Comparison of ENCODE assay signal across 28 cellular contexts in genomic region chr14:71238835-71239234, GRCh38.
"Had no signal": no experiment of that assay in that cellular context is flagged by ENCODE, and none has a peak within 500 bp of the region (broad histone marks: within the 10 kb centered on the region; RNA-seq: fewer than 3 reads in every experiment).

No MANE protein-coding gene starts in this region.

- H3K4me1 Mint-ChIP-seq: WTC11 had no signal

- H3K9me3 Mint-ChIP-seq: activated T-helper 1 cell treated with anti-CD3 and anti-CD28 coated beads, Interleukin-12 subunit alpha, Interleukin-12 subunit beta, Interleukin-2, Interleukin-4 antibody, amounts not matched to agents 30 ng/mL and 10 ng/mL and 1 ng/mL, durations not matched to agents 14 hours and 24 hours and 36 hours; immature natural killer cell; memory B cell; naive thymus-derived CD8-positive, alpha-beta T cell; neural crest cell; stimulated activated naive B cell treated with anti-CD40 and anti-IgM and Interleukin-4, amounts not matched to agents 10 μg/mL and 1 μg/mL and 100 μg/mL, for 72 hours; T-helper 1 cell treated with Interleukin-12 subunit alpha and Interleukin-12 subunit beta and Interleukin-4 antibody, amounts not matched to agents 30 μg/mL and 1 μg/mL, for 36 hours; WTC11 had no signal

- H3K4me2 ChIP-seq: smooth muscle cell had no signal

- H3K4me3 Mint-ChIP-seq: activated T-helper 1 cell treated with anti-CD3 and anti-CD28 coated beads, Interleukin-12 subunit alpha, Interleukin-12 subunit beta, Interleukin-2, Interleukin-4 antibody, amounts not matched to agents 30 ng/mL and 10 ng/mL and 1 ng/mL, durations not matched to agents 14 hours and 24 hours and 36 hours; immature natural killer cell; memory B cell; naive thymus-derived CD8-positive, alpha-beta T cell; neural crest cell; stimulated activated naive B cell treated with anti-CD40 and anti-IgM and Interleukin-4, amounts not matched to agents 10 μg/mL and 1 μg/mL and 100 μg/mL, for 72 hours; T-helper 1 cell treated with Interleukin-12 subunit alpha and Interleukin-12 subunit beta and Interleukin-4 antibody, amounts not matched to agents 30 μg/mL and 1 μg/mL, for 36 hours; WTC11 had no signal

- H3K27ac Mint-ChIP-seq: activated T-helper 1 cell treated with anti-CD3 and anti-CD28 coated beads, Interleukin-12 subunit alpha, Interleukin-12 subunit beta, Interleukin-2, Interleukin-4 antibody, amounts not matched to agents 30 ng/mL and 10 ng/mL and 1 ng/mL, durations not matched to agents 14 hours and 24 hours and 36 hours; immature natural killer cell; memory B cell; stimulated activated naive B cell treated with anti-CD40 and anti-IgM and Interleukin-4, amounts not matched to agents 10 μg/mL and 1 μg/mL and 100 μg/mL, for 72 hours; T-helper 1 cell treated with Interleukin-12 subunit alpha and Interleukin-12 subunit beta and Interleukin-4 antibody, amounts not matched to agents 30 μg/mL and 1 μg/mL, for 36 hours; WTC11 had no signal

- H3K9me3 ChIP-seq: right atrium auricular region, thoracic aorta, uterus had no signal

- H3K36me3 Mint-ChIP-seq: immature natural killer cell; memory B cell; naive thymus-derived CD8-positive, alpha-beta T cell; stimulated activated naive B cell treated with anti-CD40 and anti-IgM and Interleukin-4, amounts not matched to agents 10 μg/mL and 1 μg/mL and 100 μg/mL, for 72 hours; WTC11 had no signal

- H3K27me3 ChIP-seq: right atrium auricular region, uterus had no signal

- H3K27me3 Mint-ChIP-seq: naive thymus-derived CD8-positive, alpha-beta T cell had no signal

- H3K36me3 ChIP-seq: right atrium auricular region, thoracic aorta, uterus had no signal

- ATAC-seq: naive thymus-derived CD8-positive, alpha-beta T cell; stimulated activated naive B cell treated with anti-CD40 and anti-IgM and Interleukin-4, amounts not matched to agents 10 μg/mL and 1 μg/mL and 100 μg/mL, for 72 hours; WTC11 had no signal

- H3K27ac ChIP-seq: right atrium auricular region, thoracic aorta, uterus had no signal

- DNase-seq: activated CD4-positive, alpha-beta T cell treated with anti-CD3 and anti-CD28 coated beads, Interleukin-2, amount 50 U/mL, for 4 hours; activated gamma-delta T cell; activated naive CD4-positive, alpha-beta T cell treated with anti-CD3 and anti-CD28 coated beads, Interleukin-2, amount 50 U/mL, for 16 hours; amniotic stem cell; central memory CD4-positive, alpha-beta T cell; effector CD4-positive, alpha-beta T cell; foreskin fibroblast; head of caudate nucleus; hypothalamus; immature natural killer cell; naive thymus-derived CD8-positive, alpha-beta T cell; occipital lobe; stimulated activated CD4-positive, alpha-beta T cell treated with anti-CD3 and anti-CD28 coated beads, Interleukin-1b, Interleukin-23, amount 100 ng/mL, for 48 hours; stimulated activated CD4-positive, alpha-beta T cell treated with anti-CD3 and anti-CD28 coated beads, Interleukin-4, amount 100 ng/mL, for 4 hours; stimulated activated CD8-positive, alpha-beta memory T cell treated with anti-CD3 and anti-CD28 coated beads, Interleukin-4, amount 100 ng/mL, for 48 hours; stimulated activated naive B cell treated with anti-CD40 and anti-IgM and Interleukin-4, amounts not matched to agents 10 μg/mL and 1 μg/mL and 100 μg/mL, for 72 hours; SW 1271; T1000; trophoblast cell; uterus had no signal

- H3K4me3 ChIP-seq: right atrium auricular region, smooth muscle cell, thoracic aorta, uterus had no signal
